In the genomic region with DNA sequence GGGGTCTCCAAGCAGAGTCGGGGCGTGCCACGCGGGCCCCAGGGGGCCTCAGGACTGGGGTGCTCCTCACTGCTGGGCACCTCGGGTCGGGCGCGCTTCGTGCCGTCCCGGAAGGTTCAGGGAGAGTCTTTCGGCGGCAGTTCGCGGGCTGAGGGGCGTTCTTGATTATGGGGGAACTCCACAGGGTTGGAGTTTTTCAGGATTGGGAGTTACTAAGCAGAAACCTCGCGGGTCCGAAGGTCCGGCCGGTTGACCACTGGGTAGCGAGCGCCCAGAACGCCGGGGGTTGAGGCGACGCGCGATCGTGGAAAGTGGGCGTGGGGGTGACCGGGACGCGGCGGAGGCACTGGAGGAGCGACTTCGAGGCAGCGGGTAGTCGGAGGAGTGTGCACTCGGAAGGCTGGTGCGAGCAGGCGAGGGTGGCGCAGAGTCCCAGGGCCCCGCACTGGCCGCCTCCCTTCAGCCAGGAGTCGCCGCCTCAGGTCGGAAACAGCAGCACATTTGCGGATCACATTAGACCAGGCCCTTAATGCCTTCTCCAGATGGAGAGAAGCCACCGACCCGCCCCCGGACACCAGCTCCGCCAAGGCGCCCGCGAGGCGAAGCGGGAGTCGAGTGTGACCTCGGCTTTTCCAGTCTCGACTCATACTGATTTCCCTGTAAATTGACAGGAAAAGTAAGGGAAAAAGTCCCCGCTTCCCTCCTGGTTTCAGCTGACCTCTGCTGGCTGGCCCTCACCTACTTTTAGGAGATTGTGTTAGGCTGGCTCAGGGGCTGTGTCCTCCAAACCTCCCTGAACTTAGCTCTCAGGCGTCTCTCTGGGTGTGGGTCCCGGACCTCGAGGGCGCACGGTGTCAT, we compare ENCODE assay signal across 11 cellular contexts. TPM values are rescaled to one million over a fixed set of nuclear protein-coding genes. Genes with fewer than 3 reads are reported as not detected.
A peak's percentile ranks its signal among the peaks of the same experiment; 100 is the strongest.
DNase-seq lines count a peak whose midpoint lies in the region; ATAC-seq and TF ChIP-seq lines count a peak whose summit lies in the region.
"Had no signal": no experiment of that assay in that cellular context is flagged by ENCODE, and none has a peak within 500 bp of the region (broad histone marks: within the 10 kb centered on the region; RNA-seq: fewer than 3 reads in every experiment).

No MANE protein-coding gene starts in this region.

- TF ChIP-seq EP300 in gastroesophageal sphincter (IDR thresholded peaks at IDR 0.05): no peak

- DNase-seq in tibial artery (peak; percentile 51 to 78), HUDEP-2 (lab: John Stamatoyannopoulos, UW; ENCODE audit: unreplicated experiment in 76 of 76) (no peak), CD1c-positive myeloid dendritic cell (ENCODE audit: extremely low spot score) (no peak), mesenteric fat pad (ENCODE audit: low spot score) (no peak)
- DNase-seq: activated CD4-positive, alpha-beta T cell treated with anti-CD3 and anti-CD28 coated beads, Interleukin-2, amount 50 U/mL, for 1 hour; GDM1; Kasumi-1; OCI-M1 had no signal

- no peak for ATAC-seq in gastroesophageal sphincter

- H3K27ac ChIP-seq in VCaP (peak overlapping the region; percentile 74), gastroesophageal sphincter (peak overlapping the region; percentile 37 to 86 (median 82)), mucosa of rectum (ENCODE audit: low read depth in 2 of 2, low read length in 2 of 2) (no peak overlapping the region), tibial artery (peak overlapping the region; percentile 90 to 92)

- H3K36me3 ChIP-seq in gastroesophageal sphincter (no peaks in the 10 kb centered on the region), mucosa of rectum (ENCODE audit: control insufficient read depth in 2 of 2, insufficient read depth in 2 of 2, low read length in 2 of 2) (no peaks in the 10 kb centered on the region), tibial artery (no peaks in the 10 kb centered on the region)

- peaks cover 28% of the 10 kb centered on the region for H3K27me3 ChIP-seq in gastroesophageal sphincter
- peaks cover 0 to 4% of the 10 kb centered on the region in 2 donors for H3K27me3 ChIP-seq in mucosa of rectum (ENCODE audit: control insufficient read depth in 2 of 2, insufficient read depth in 2 of 2, low read length in 2 of 2)
- no peaks in the 10 kb centered on the region for H3K27me3 ChIP-seq in tibial artery

- WGBS in gastroesophageal sphincter (ENCODE audit: low coverage in 1 of 2), 2 donors: 0 to 20% methylated on average over 1 to 6 of the region's 67 CpGs

- peak overlapping the region; percentile 66 to 75 for H3K4me3 ChIP-seq in gastroesophageal sphincter
- H3K4me3 ChIP-seq in mucosa of rectum (ENCODE audit: low read length in 2 of 2): peak overlapping the region; percentile 43 to 55
- peak overlapping the region; percentile 75 to 91 for H3K4me3 ChIP-seq in tibial artery

- intact Hi-C loops in tibial artery (cut with DNase I; ENCODE audit: low total_unique reads): loop anchor here (5.0 kb wide), 1 partner anchor 93 kb away; no protein-coding TSS in a partner anchor

- H3K4me1 ChIP-seq in gastroesophageal sphincter (peaks cover 0 to 63% (median 2%) of the 10 kb centered on the region in 3 donors), mucosa of rectum (ENCODE audit: control insufficient read depth in 2 of 2, insufficient read depth in 2 of 2, low read length in 2 of 2) (no peaks in the 10 kb centered on the region), tibial artery (peaks cover 0 to 63% (median 32%) of the 10 kb centered on the region in 4 donors)

- H3K9ac ChIP-seq in mucosa of rectum (ENCODE audit: low read depth in 1 of 2, low read length in 2 of 2): peak overlapping the region in 1 of 2 donors; percentile 8

- TF ChIP-seq CTCF in VCaP (conservative IDR thresholded peaks at IDR 0.05): no peak
- TF ChIP-seq CTCF in gastroesophageal sphincter (IDR thresholded peaks at IDR 0.05): peak in 3 of 4 experiments; percentile 18 to 43 (median 28)
- no peak for TF ChIP-seq CTCF in tibial artery (IDR thresholded peaks at IDR 0.05)

- no peaks in the 10 kb centered on the region for H3K9me3 ChIP-seq in gastroesophageal sphincter
- no peaks in the 10 kb centered on the region for H3K9me3 ChIP-seq in mucosa of rectum (ENCODE audit: control insufficient read depth in 2 of 2, low read length in 2 of 2)
- H3K9me3 ChIP-seq in tibial artery: no peaks in the 10 kb centered on the region

- TF ChIP-seq POLR2A in gastroesophageal sphincter (IDR thresholded peaks at IDR 0.05): no peak

RNA-seq across cellular contexts. Expression of a gene that starts 0.7 kb away (rescaled TPM):
- total RNA-seq in gastroesophageal sphincter (10 to 100 TPM; 19.4 to 35.9 (median 24.1) TPM), mesenteric fat pad (5.8 TPM)

Comparison
In these comparisons a context has a peak if more than half of its experiments do, and no peak if none do; other contexts are left out.
1. H3K27ac ChIP-seq: peak in VCaP (single experiment), gastroesophageal sphincter (4 of 4) and tibial artery (2 of 2); none in mucosa of rectum (0 of 2).
2. CTCF ChIP-seq: peak in gastroesophageal sphincter (3 of 4); none in VCaP (single experiment) and tibial artery (0 of 2).
3. DNase-seq: peak in tibial artery (2 of 2); none in HUDEP-2 (0 of 76), CD1c-positive myeloid dendritic cell (single experiment) and mesenteric fat pad (single experiment).
4. Peak in every context shown above with its lines, with median percentiles within 50 percentile points of each other: H3K4me3 ChIP-seq.